ENCODE assay signal across 30 cellular contexts in genomic region chr3:139970526-139970925, GRCh38. TPM values are rescaled to one million over a fixed set of nuclear protein-coding genes. Genes with fewer than 3 reads are reported as not detected.
"Had no signal": no experiment of that assay in that cellular context is flagged by ENCODE, and none has a peak within 500 bp of the region (broad histone marks: within the 10 kb centered on the region; RNA-seq: fewer than 3 reads in every experiment).

No MANE protein-coding gene starts in this region.

- H3K27me3 ChIP-seq: SJSA1 had no signal

- ATAC-seq: activated CD4-positive, CD25-positive, alpha-beta regulatory T cell treated with anti-CD3 and anti-CD28 coated beads, Interleukin-2, amount 50 U/mL, for 24 hours; activated CD8-positive, alpha-beta T cell treated with anti-CD3 and anti-CD28 coated beads for 36 hours; activated naive CD4-positive, alpha-beta T cell treated with anti-CD3 and anti-CD28 coated beads, Interleukin-2, amount 50 U/mL, for 72 hours; activated naive CD8-positive, alpha-beta T cell treated with anti-CD3 and anti-CD28 coated beads, Interleukin-2, amount 50 U/mL, for 24 hours; Panc1; SK-N-SH treated with all-trans-retinoic acid at 6 μM for 48 hours had no signal

- FAIRE-seq: astrocyte had no signal

- H3K4me1 ChIP-seq: SJSA1 had no signal

- H3K4me3 ChIP-seq: SJSA1 had no signal

- H3K27ac ChIP-seq: RWPE1, SJSA1 had no signal

- DNase-seq: activated CD4-positive, alpha-beta T cell treated with anti-CD3 and anti-CD28 coated beads for 4 hours; activated CD8-positive, alpha-beta T cell treated with anti-CD3 and anti-CD28 coated beads for 36 hours; activated effector memory CD4-positive, alpha-beta T cell treated with Interleukin-2 at 50 U/mL for 16 hours; activated naive CD4-positive, alpha-beta T cell treated with Interleukin-2 at 50 U/mL for 16 hours; activated naive CD8-positive, alpha-beta T cell treated with anti-CD3 and anti-CD28 coated beads, Interleukin-2, amount 50 U/mL, for 24 hours; activated T-cell treated with anti-CD3 and anti-CD28 coated beads, Interleukin-2, amount 50 U/mL, for 24 hours; amygdala; Kasumi-1; KBM-7; MV-4-11; NCI-H1092 treated with DMSO at 0.1 percent for 48 hours; NCI-H1417 treated with DMSO at 0.1 percent for 48 hours; NCI-H1694; NCI-H2029 treated with DMSO at 0.1 percent for 48 hours; NCI-H345; NCI-H510A; NCI-H526 treated with DMSO at 0.1 percent for 48 hours; NCI-H82; NK-92 treated with Interleukin-12 subunit alpha and Interleukin-12 subunit beta, amount 100 ng/mL, for 24 hours; OCI-M1; Right ventricle myocardium superior; SW 1271 had no signal

- H3K9me3 ChIP-seq: SJSA1 had no signal

- H3K36me3 ChIP-seq: SJSA1 had no signal

RNA-seq across cellular contexts. Expression of gene CLSTN2, which starts 35.5 kb away (rescaled TPM):
- total RNA-seq: activated CD8-positive, alpha-beta T cell treated with anti-CD3 and anti-CD28 coated beads for 36 hours; activated naive CD4-positive, alpha-beta T cell treated with anti-CD3 and anti-CD28 coated beads, Interleukin-2, amount 50 U/mL, for 72 hours; activated T-helper 1 cell treated with anti-CD3 and anti-CD28 coated beads, Interleukin-12 subunit alpha, Interleukin-12 subunit beta, Interleukin-2, Interleukin-4 antibody, amounts not matched to agents 30 ng/mL and 10 ng/mL and 1 ng/mL, durations not matched to agents 14 hours and 24 hours and 36 hours had no signal
